Comparison of ENCODE assay signal across 11 cellular contexts in the genomic region with DNA sequence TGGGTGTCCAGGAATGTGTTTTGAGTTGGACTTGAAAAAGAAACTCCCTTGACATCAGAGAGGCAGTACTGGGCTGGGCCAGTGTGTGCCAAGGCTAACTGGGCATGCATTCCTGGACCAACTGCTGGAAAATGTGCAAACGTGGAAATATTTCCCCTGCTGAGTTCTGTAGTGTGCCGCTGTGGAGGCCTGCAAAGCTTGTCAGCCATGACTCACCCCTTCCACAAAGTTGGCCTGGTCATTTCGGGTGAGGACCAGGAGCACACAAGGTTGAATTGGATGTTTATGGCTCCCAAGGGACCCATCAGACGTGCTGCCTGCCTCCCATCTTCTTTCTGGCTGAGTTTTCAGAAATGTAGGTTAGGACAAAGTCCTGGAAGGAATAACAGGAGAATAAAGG.
A peak's percentile ranks its signal among the peaks of the same experiment; 100 is the strongest.
DNase-seq lines count a peak whose midpoint lies in the region; ATAC-seq and TF ChIP-seq lines count a peak whose summit lies in the region.
"Had no signal": no experiment of that assay in that cellular context is flagged by ENCODE, and none has a peak within 500 bp of the region (broad histone marks: within the 10 kb centered on the region; RNA-seq: fewer than 3 reads in every experiment).

No MANE protein-coding gene starts in this region.

- no peak overlapping the region for H4K91ac ChIP-seq in neuronal stem cell (ENCODE audit: low read depth, low read length, poor library complexity)

- no peaks in the 10 kb centered on the region for H3K79me1 ChIP-seq in neuronal stem cell (ENCODE audit: low read depth, low read length)

- H3K18ac ChIP-seq in neuronal stem cell (ENCODE audit: low read length) = no peak overlapping the region

- peaks cover 0 to 10% (median 1%) of the 10 kb centered on the region in 3 experiments for H3K27me3 ChIP-seq in neuronal stem cell (ENCODE audit: control insufficient read depth in 3 of 3, insufficient read depth in 3 of 3, low read depth in 1 of 3, low read length in 3 of 3)
- H3K27me3 ChIP-seq: BLaER1 treated with 17β-estradiol and CSF1 and Interleukin-3, amounts not matched to agents 10 nM and 100 nM had no signal

- ATAC-seq in activated CD8-positive, alpha-beta memory T cell treated with anti-CD3 and anti-CD28 coated beads, Interleukin-2, amount 10 ng/mL, durations not matched to agents 7 days and 5 days = no peak

- no peak overlapping the region for H2AK5ac ChIP-seq in neuronal stem cell (ENCODE audit: low read depth, low read length)

- TF ChIP-seq CTCF in coronary artery (IDR thresholded peaks at IDR 0.05) (no peak), endothelial cell (IDR thresholded peaks at IDR 0.05; ENCODE audit: unreplicated experiment) (no peak)

- no peak overlapping the region for H2BK120ac ChIP-seq in neuronal stem cell (ENCODE audit: low read depth, low read length)

- no peaks in the 10 kb centered on the region for H3K36me3 ChIP-seq in neuronal stem cell (replicated peaks in 1 of 2; ENCODE audit: control insufficient read depth in 2 of 2, insufficient read depth in 2 of 2, low read length in 2 of 2)
- H3K36me3 ChIP-seq: BLaER1 treated with 17β-estradiol and CSF1 and Interleukin-3, amounts not matched to agents 10 nM and 100 nM had no signal

- CTCF ChIA-PET in activated CD8-positive, alpha-beta memory T cell treated with anti-CD3 and anti-CD28 coated beads, Interleukin-2, amount 10 ng/mL, durations not matched to agents 7 days and 5 days (lab: Charles Lee) = no interaction called here

- in situ Hi-C loops in ACHN (cut with HindIII; ENCODE audit: low pct_ligation_motif_present, low pct_unique_long_range_greater_than_20kb, low sequenced_read_pairs) = no loop called here

- H3K23ac ChIP-seq in neuronal stem cell (ENCODE audit: low read depth, low read length, poor library complexity) = no peak overlapping the region

- no peak overlapping the region for H2BK5ac ChIP-seq in neuronal stem cell (ENCODE audit: low read length)

- H3K27me3 Mint-ChIP-seq in activated CD8-positive, alpha-beta memory T cell treated with anti-CD3 and anti-CD28 coated beads, Interleukin-2, amount 10 ng/mL, durations not matched to agents 7 days and 5 days = peaks cover 4% of the 10 kb centered on the region
- H3K27me3 Mint-ChIP-seq in endothelial cell (ENCODE audit: unreplicated experiment) = peaks cover 5% of the 10 kb centered on the region
- H3K27me3 Mint-ChIP-seq: activated CD4-positive, alpha-beta T cell treated with anti-CD3 and anti-CD28 coated beads, Interleukin-2, amount 10 ng/mL, durations not matched to agents 7 days and 5 days had no signal

- DNase-seq in ACHN (peak; percentile 92), HS-5 (ENCODE audit: low read depth) (peak; percentile 75), coronary artery (ENCODE audit: low spot score) (peak; percentile 89), neuronal stem cell (ENCODE audit: low spot score) (no peak), endothelial cell (ENCODE audit: low spot score) (no peak)
- DNase-seq in activated CD8-positive, alpha-beta memory T cell treated with anti-CD3 and anti-CD28 coated beads, Interleukin-2, amount 10 ng/mL, durations not matched to agents 7 days and 5 days = no peak
- DNase-seq in central memory CD4-positive, alpha-beta T cell = no peak
- DNase-seq in activated CD4-positive, CD25-positive, alpha-beta regulatory T cell treated with anti-CD3 and anti-CD28 coated beads, Interleukin-2, amount 50 U/mL, for 72 hours = no peak
- DNase-seq: activated CD4-positive, alpha-beta T cell treated with anti-CD3 and anti-CD28 coated beads, Interleukin-2, amount 10 ng/mL, durations not matched to agents 7 days and 5 days; activated naive CD4-positive, alpha-beta T cell treated with anti-CD3 and anti-CD28 coated beads, Interleukin-2, amount 50 U/mL, for 16 hours had no signal

- peaks cover 4 to 8% of the 10 kb centered on the region in 2 donors for H3K4me1 ChIP-seq in neuronal stem cell (ENCODE audit: control insufficient read depth in 2 of 2, insufficient read depth in 1 of 2, low read depth in 1 of 2, low read length in 2 of 2)

- H3K9me3 Mint-ChIP-seq in activated CD8-positive, alpha-beta memory T cell treated with anti-CD3 and anti-CD28 coated beads, Interleukin-2, amount 10 ng/mL, durations not matched to agents 7 days and 5 days (ENCODE audit: low read depth) = no peaks in the 10 kb centered on the region
- no peaks in the 10 kb centered on the region for H3K9me3 Mint-ChIP-seq in endothelial cell (ENCODE audit: unreplicated experiment)
- H3K9me3 Mint-ChIP-seq: activated CD4-positive, alpha-beta T cell treated with anti-CD3 and anti-CD28 coated beads, Interleukin-2, amount 10 ng/mL, durations not matched to agents 7 days and 5 days had no signal

- H3K27ac Mint-ChIP-seq in activated CD8-positive, alpha-beta memory T cell treated with anti-CD3 and anti-CD28 coated beads, Interleukin-2, amount 10 ng/mL, durations not matched to agents 7 days and 5 days = no peak overlapping the region
- no peak overlapping the region for H3K27ac Mint-ChIP-seq in endothelial cell (ENCODE audit: unreplicated experiment)
- H3K27ac Mint-ChIP-seq: activated CD4-positive, alpha-beta T cell treated with anti-CD3 and anti-CD28 coated beads, Interleukin-2, amount 10 ng/mL, durations not matched to agents 7 days and 5 days had no signal

- no peak overlapping the region for H3K9ac ChIP-seq in neuronal stem cell (ENCODE audit: low read depth, low read length, poor library complexity)
- H3K9ac ChIP-seq: BLaER1 treated with 17β-estradiol and CSF1 and Interleukin-3, amounts not matched to agents 10 nM and 100 nM had no signal

- WGBS in neuronal stem cell (ENCODE audit: extremely low coverage in 2 of 2, insufficient read length in 2 of 2, insufficient replicate concordance in 1 of 2), 2 donors = no CpG with 5 or more reads among the region's 4 CpGs

- no peak overlapping the region for H3K4me3 Mint-ChIP-seq in activated CD8-positive, alpha-beta memory T cell treated with anti-CD3 and anti-CD28 coated beads, Interleukin-2, amount 10 ng/mL, durations not matched to agents 7 days and 5 days
- H3K4me3 Mint-ChIP-seq in endothelial cell (ENCODE audit: unreplicated experiment) = no peak overlapping the region
- H3K4me3 Mint-ChIP-seq: activated CD4-positive, alpha-beta T cell treated with anti-CD3 and anti-CD28 coated beads, Interleukin-2, amount 10 ng/mL, durations not matched to agents 7 days and 5 days had no signal

- H3K4me2 ChIP-seq in neuronal stem cell (ENCODE audit: insufficient read depth, low read length, poor library complexity, severe bottlenecking) = no peak overlapping the region
- H3K4me2 ChIP-seq: BLaER1 treated with 17β-estradiol and CSF1 and Interleukin-3, amounts not matched to agents 10 nM and 100 nM had no signal

- H3K9me3 ChIP-seq in neuronal stem cell (replicated peaks in 1 of 2; ENCODE audit: control insufficient read depth in 2 of 2, insufficient read depth in 1 of 2, low read depth in 1 of 2, low read length in 2 of 2) = no peaks in the 10 kb centered on the region
- H3K9me3 ChIP-seq: BLaER1 treated with 17β-estradiol and CSF1 and Interleukin-3, amounts not matched to agents 10 nM and 100 nM had no signal

- H2BK12ac ChIP-seq in neuronal stem cell (ENCODE audit: low read length) = no peak overlapping the region

- peak overlapping the region; percentile 14 for H3K14ac ChIP-seq in neuronal stem cell (ENCODE audit: low read length)

- H3K4me1 Mint-ChIP-seq in activated CD8-positive, alpha-beta memory T cell treated with anti-CD3 and anti-CD28 coated beads, Interleukin-2, amount 10 ng/mL, durations not matched to agents 7 days and 5 days = no peaks in the 10 kb centered on the region
- peaks cover 17% of the 10 kb centered on the region for H3K4me1 Mint-ChIP-seq in endothelial cell (ENCODE audit: unreplicated experiment)
- H3K4me1 Mint-ChIP-seq: activated CD4-positive, alpha-beta T cell treated with anti-CD3 and anti-CD28 coated beads, Interleukin-2, amount 10 ng/mL, durations not matched to agents 7 days and 5 days had no signal

- H3K4ac ChIP-seq in neuronal stem cell (ENCODE audit: low read length) = no peak overlapping the region

- H3K36me3 Mint-ChIP-seq in activated CD8-positive, alpha-beta memory T cell treated with anti-CD3 and anti-CD28 coated beads, Interleukin-2, amount 10 ng/mL, durations not matched to agents 7 days and 5 days = no peaks in the 10 kb centered on the region
- H3K36me3 Mint-ChIP-seq in endothelial cell (ENCODE audit: low read depth, unreplicated experiment) = no peaks in the 10 kb centered on the region

- H3K4me3 ChIP-seq in coronary artery (no peak overlapping the region), neuronal stem cell (ENCODE audit: low read length in 2 of 2) (no peak overlapping the region)
- H3K4me3 ChIP-seq: BLaER1 treated with 17β-estradiol and CSF1 and Interleukin-3, amounts not matched to agents 10 nM and 100 nM had no signal

- H2BK15ac ChIP-seq in neuronal stem cell (ENCODE audit: low read length) = no peak overlapping the region

- H4K8ac ChIP-seq in neuronal stem cell (ENCODE audit: low read depth, low read length) = no peak overlapping the region

- H3K27ac ChIP-seq in coronary artery = peak overlapping the region; percentile 50 to 68
- H3K27ac ChIP-seq in neuronal stem cell (replicated peaks; ENCODE audit: low read length) = no peak overlapping the region
- H3K27ac ChIP-seq: BLaER1 treated with 17β-estradiol and CSF1 and Interleukin-3, amounts not matched to agents 10 nM and 100 nM had no signal

- no peak overlapping the region for H2AFZ ChIP-seq in neuronal stem cell (ENCODE audit: low read length)

Comparison
In these comparisons a context has a peak if more than half of its experiments do, and no peak if none do; other contexts are left out.
1. DNase-seq: peak in ACHN (single experiment), HS-5 (single experiment) and coronary artery (single experiment); none in neuronal stem cell (single experiment), activated CD8-positive, alpha-beta memory T cell treated with anti-CD3 and anti-CD28 coated beads, Interleukin-2, amount 10 ng/mL, durations not matched to agents 7 days and 5 days (single experiment), endothelial cell (single experiment), central memory CD4-positive, alpha-beta T cell (single experiment) and activated CD4-positive, CD25-positive, alpha-beta regulatory T cell treated with anti-CD3 and anti-CD28 coated beads, Interleukin-2, amount 50 U/mL, for 72 hours (single experiment).